In the genomic region with DNA sequence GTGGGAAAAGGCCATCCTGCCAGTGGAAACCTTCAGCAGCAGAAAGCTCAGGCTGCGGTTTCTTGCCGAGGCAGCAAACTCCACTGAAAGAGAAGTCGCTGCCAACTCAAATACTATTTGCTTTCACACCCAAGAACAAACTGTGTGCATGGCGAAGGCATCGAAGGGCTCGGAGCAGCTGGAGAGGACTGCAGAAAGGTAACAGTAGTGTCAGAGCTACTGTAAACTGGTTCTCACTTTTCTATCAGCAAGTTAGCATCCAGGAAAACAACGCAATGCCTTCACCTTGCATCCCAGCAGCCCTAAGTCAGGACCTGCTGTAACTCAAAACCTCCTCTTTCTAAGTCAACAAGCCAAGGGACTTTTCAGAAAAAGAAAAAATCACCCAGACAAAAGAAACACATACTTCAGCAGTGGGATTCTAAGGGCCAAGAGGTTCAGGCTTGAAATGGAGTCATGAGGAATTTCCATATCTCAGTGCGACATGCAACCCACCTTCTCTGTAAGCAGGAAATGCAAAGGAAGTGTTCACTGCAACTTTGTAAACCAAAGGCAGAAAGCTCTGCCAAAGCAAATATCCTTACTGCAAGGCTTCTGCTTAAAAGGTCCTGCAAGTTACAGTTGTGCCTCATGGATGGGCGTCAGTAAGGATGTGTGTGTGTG, we compare ENCODE assay signal across 8 cellular contexts.
A peak's percentile ranks its signal among the peaks of the same experiment; 100 is the strongest.
DNase-seq lines count a peak whose midpoint lies in the region; ATAC-seq and TF ChIP-seq lines count a peak whose summit lies in the region.

No MANE protein-coding gene starts in this region.

- peaks cover 48% of the 10 kb centered on the region for H3K4me1 Mint-ChIP-seq in dendritic cell treated with granulocyte-macrophage colony-stimulating factor and Interleukin-4, amounts not matched to agents 40 ng/mL and 50 ng/mL, for 4 days (ENCODE audit: low read depth)
- H3K4me1 Mint-ChIP-seq in memory B cell, result peaks cover 35% of the 10 kb centered on the region

- peak overlapping the region; percentile 50 for H3K4me3 Mint-ChIP-seq in dendritic cell treated with granulocyte-macrophage colony-stimulating factor and Interleukin-4, amounts not matched to agents 40 ng/mL and 50 ng/mL, for 4 days
- H3K4me3 Mint-ChIP-seq in memory B cell, result peak overlapping the region; percentile 58

- no peaks in the 10 kb centered on the region for H3K9me3 Mint-ChIP-seq in dendritic cell treated with granulocyte-macrophage colony-stimulating factor and Interleukin-4, amounts not matched to agents 40 ng/mL and 50 ng/mL, for 4 days
- no peaks in the 10 kb centered on the region for H3K9me3 Mint-ChIP-seq in memory B cell

- peak overlapping the region; percentile 37 for H3K27ac ChIP-seq in upper lobe of right lung

- no peak for TF ChIP-seq CTCF in upper lobe of right lung (IDR thresholded peaks at IDR 0.05)

- H3K27ac Mint-ChIP-seq in dendritic cell treated with granulocyte-macrophage colony-stimulating factor and Interleukin-4, amounts not matched to agents 40 ng/mL and 50 ng/mL, for 4 days, result peak overlapping the region; percentile 86
- H3K27ac Mint-ChIP-seq in memory B cell, result peak overlapping the region; percentile 96

- H3K4me3 ChIP-seq in upper lobe of right lung, result no peak overlapping the region

- H3K9me3 ChIP-seq in upper lobe of right lung, result no peaks in the 10 kb centered on the region

- H3K27me3 ChIP-seq in upper lobe of right lung, result no peaks in the 10 kb centered on the region

- H3K4me1 ChIP-seq in upper lobe of right lung, result peaks cover 29% of the 10 kb centered on the region

- intact Hi-C loops in dendritic cell treated with granulocyte-macrophage colony-stimulating factor and Interleukin-4, amounts not matched to agents 40 ng/mL and 50 ng/mL, for 4 days (cut with micrococcal nuclease), result loop anchor here (2.0 to 5.0 kb wide), 2 partner anchors 52 to 193 kb away; a partner anchor contains a TSS
- intact Hi-C loops in upper lobe of right lung (cut with DNase I), result no loop called here

- peaks cover 5% of the 10 kb centered on the region for H3K36me3 Mint-ChIP-seq in dendritic cell treated with granulocyte-macrophage colony-stimulating factor and Interleukin-4, amounts not matched to agents 40 ng/mL and 50 ng/mL, for 4 days (ENCODE audit: low read depth)
- H3K36me3 Mint-ChIP-seq in memory B cell, result peaks cover 2% of the 10 kb centered on the region

- DNase-seq in RPMI8226, result peak; percentile 64
- no peak for DNase-seq in memory B cell (ENCODE audit: low spot score in 2 of 2)
- DNase-seq in upper lobe of right lung, result peak; percentile 70
- no peak for DNase-seq in inferior parietal cortex (ENCODE audit: extremely low spot score)
- no peak for DNase-seq in GM03348 (ENCODE audit: low spot score)

- no peaks in the 10 kb centered on the region for H3K36me3 ChIP-seq in upper lobe of right lung

- no peaks in the 10 kb centered on the region for H3K27me3 Mint-ChIP-seq in dendritic cell treated with granulocyte-macrophage colony-stimulating factor and Interleukin-4, amounts not matched to agents 40 ng/mL and 50 ng/mL, for 4 days
- H3K27me3 Mint-ChIP-seq in memory B cell, result no peaks in the 10 kb centered on the region

- ATAC-seq in HG02759 (IDR thresholded peaks at IDR 0.05; ENCODE audit: unreplicated experiment), result peak; percentile 22
- no peak for ATAC-seq in memory B cell (ENCODE audit: low read depth)
- peak; percentile 89 for ATAC-seq in upper lobe of right lung
- ATAC-seq in HG02981 (IDR thresholded peaks at IDR 0.05; ENCODE audit: unreplicated experiment), result no peak

Comparison
In these comparisons a context has a peak if more than half of its experiments do, and no peak if none do; other contexts are left out.
1. ATAC-seq: peak in HG02759 (single experiment) and upper lobe of right lung (single experiment); none in memory B cell (single experiment) and HG02981 (single experiment).
2. DNase-seq: peak in RPMI8226 (single experiment) and upper lobe of right lung (single experiment); none in memory B cell (0 of 2), inferior parietal cortex (single experiment) and GM03348 (single experiment).